8 cellular contexts compared by ENCODE assay signal in genomic region chr4:18020145-18020670, GRCh38. TPM values are rescaled to one million over a fixed set of nuclear protein-coding genes. Genes with fewer than 3 reads are reported as not detected.
DNase-seq lines count a peak whose midpoint lies in the region; ATAC-seq and TF ChIP-seq lines count a peak whose summit lies in the region.

No MANE protein-coding gene starts in this region.

- H3K27me3 ChIP-seq in mesendoderm (ENCODE audit: insufficient read depth, low read length, poor library complexity) (peaks cover 1% of the 10 kb centered on the region), upper lobe of right lung (no peaks in the 10 kb centered on the region)

- no peak overlapping the region for H4K5ac ChIP-seq in mesendoderm (ENCODE audit: low read length)

- H3K9ac ChIP-seq in mesendoderm (ENCODE audit: low read length) = peak overlapping the region; percentile 60

- H3K56ac ChIP-seq in mesendoderm (ENCODE audit: low read length) = peak overlapping the region; percentile 80

- peaks cover 6% of the 10 kb centered on the region for H3K79me1 ChIP-seq in mesendoderm (ENCODE audit: low read length)

- no peaks in the 10 kb centered on the region for H3K9me3 ChIP-seq in upper lobe of right lung

- H4K8ac ChIP-seq in mesendoderm (ENCODE audit: low read depth, low read length) = no peak overlapping the region

- WGBS in mesendoderm (ENCODE audit: extremely low coverage, insufficient coverage, low lambda C conversion rate) = 100% methylated on average over 3 of the region's 16 CpGs

- intact Hi-C loops in upper lobe of right lung (cut with DNase I) = no loop called here

- DNase-seq in activated gamma-delta T cell treated with Interleukin-2 at 50 U/mL for 16 hours = peak; percentile 8
- DNase-seq in activated gamma-delta T cell (lab: John Stamatoyannopoulos, UW) = no peak
- DNase-seq in RPMI8226 = peak; percentile 33
- DNase-seq in choroid plexus epithelial cell (ENCODE audit: low read depth) = peak; percentile 15
- DNase-seq in mesendoderm = peak; percentile 16
- no peak for DNase-seq in upper lobe of right lung
- DNase-seq in NOMO-1 treated with dmso at 0.1 percent for 144 hours (lab: John Stamatoyannopoulos, UW; ENCODE audit: unreplicated experiment) = no peak

- ATAC-seq in upper lobe of right lung (no peak), GM18511 (IDR thresholded peaks at IDR 0.05; ENCODE audit: unreplicated experiment) (no peak)

- H3K4me1 ChIP-seq in mesendoderm (ENCODE audit: control insufficient read depth, low read depth, low read length) (no peaks in the 10 kb centered on the region), upper lobe of right lung (peaks cover 16% of the 10 kb centered on the region)

- H2AK5ac ChIP-seq in mesendoderm (ENCODE audit: low read length) = no peak overlapping the region

- H2BK120ac ChIP-seq in mesendoderm (ENCODE audit: low read depth, low read length) = no peak overlapping the region

- TF ChIP-seq CTCF in choroid plexus epithelial cell (conservative IDR thresholded peaks at IDR 0.05; ENCODE audit: low read depth, low read length) (no peak), upper lobe of right lung (IDR thresholded peaks at IDR 0.05) (no peak)

- H3K27ac ChIP-seq in mesendoderm (ENCODE audit: low read depth, low read length) (no peak overlapping the region), upper lobe of right lung (peak overlapping the region; percentile 93)

- no peaks in the 10 kb centered on the region for H3K36me3 ChIP-seq in mesendoderm (ENCODE audit: control insufficient read depth, insufficient read depth, low read length)
- H3K36me3 ChIP-seq in upper lobe of right lung = no peaks in the 10 kb centered on the region

- no peak overlapping the region for H3K23ac ChIP-seq in mesendoderm (ENCODE audit: low read length)

- H2BK5ac ChIP-seq in mesendoderm (ENCODE audit: low read length) = no peak overlapping the region

- H2BK15ac ChIP-seq in mesendoderm (replicated peaks; ENCODE audit: low read depth) = no peak overlapping the region

- peak overlapping the region; percentile 82 for H3K4me2 ChIP-seq in mesendoderm (ENCODE audit: low read length)

- no peak overlapping the region for H3K4ac ChIP-seq in mesendoderm (ENCODE audit: low read depth, low read length)

- H3K4me3 ChIP-seq in choroid plexus epithelial cell (ENCODE audit: low read depth, low read length) (peak overlapping the region; percentile 91), mesendoderm (ENCODE audit: low read length) (peak overlapping the region; percentile 42), upper lobe of right lung (peak overlapping the region; percentile 85)

- peaks cover 9% of the 10 kb centered on the region for H3K79me2 ChIP-seq in mesendoderm (ENCODE audit: control insufficient read depth, insufficient read depth, low read length)

- H3K18ac ChIP-seq in mesendoderm (ENCODE audit: low read length) = no peak overlapping the region

RNA-seq across cellular contexts. Expression of gene LCORL, which starts 1.3 kb away (rescaled TPM):
- polyA plus RNA-seq in mesendoderm (2013, experiment 1 of 2) = 4.5 TPM
- 4.0 TPM for polyA plus RNA-seq in mesendoderm (2013, experiment 2 of 2)
- 12.6 TPM for total RNA-seq in upper lobe of right lung

Comparison
In these comparisons a context has a peak if more than half of its experiments do, and no peak if none do; other contexts are left out.
1. DNase-seq: peak in activated gamma-delta T cell treated with Interleukin-2 at 50 U/mL for 16 hours (single experiment), RPMI8226 (single experiment), choroid plexus epithelial cell (single experiment) and mesendoderm (single experiment); none in activated gamma-delta T cell (single experiment), upper lobe of right lung (single experiment) and NOMO-1 treated with dmso at 0.1 percent for 144 hours (single experiment).
2. Peak in every context shown above with its lines, with median percentiles within 50 percentile points of each other: H3K4me3 ChIP-seq.